1 cellular context compared by ENCODE assay signal in genomic region chr10:43606323-43607198, GRCh38.
TF ChIP-seq lines count a peak whose summit lies in the region.

ZNF485 (plus strand) TSS chr10:43606438; CDS start chr10:43607051, 613 bp downstream.

TF ChIP-seq in HepG2, 621 proteins besides CTCF, POLR2A, EP300 and RAD21 (continued from another document and continues in another):
- TF ChIP-seq CEBPZ (IDR thresholded peaks at IDR 0.05; ENCODE audit: low read length) (no peak), ZHX1 (CRISPR knock-in tag; IDR thresholded peaks at IDR 0.05; ENCODE audit: low read depth) (no peak), MYC (CRISPR knock-in tag; IDR thresholded peaks at IDR 0.05; ENCODE audit: borderline replicate concordance) (peak; percentile 94), TRIM22 (IDR thresholded peaks at IDR 0.05) (no peak), ZNF576 (CRISPR knock-in tag; IDR thresholded peaks at IDR 0.05) (no peak), ZNF570 (CRISPR knock-in tag; IDR thresholded peaks at IDR 0.05; ENCODE audit: borderline replicate concordance) (no peak), FUBP1 (CRISPR knock-in tag; IDR thresholded peaks at IDR 0.05; ENCODE audit: borderline replicate concordance) (no peak), RBM22 (optimal IDR thresholded peaks at IDR 0.05; ENCODE audit: low read length) (no peak), ZNF773 (CRISPR knock-in tag; IDR thresholded peaks at IDR 0.05; ENCODE audit: borderline replicate concordance) (no peak), ZNF235 (CRISPR knock-in tag; IDR thresholded peaks at IDR 0.05; ENCODE audit: borderline replicate concordance) (no peak), DDIT3 (CRISPR knock-in tag; IDR thresholded peaks at IDR 0.05) (no peak), NFRKB (IDR thresholded peaks at IDR 0.05) (no peak), ZFP91 (CRISPR knock-in tag; IDR thresholded peaks at IDR 0.05; ENCODE audit: borderline replicate concordance) (peak; percentile 43; the same call in 1 of the 2 replicates), ZNF234 (CRISPR knock-in tag; conservative IDR thresholded peaks at IDR 0.05) (0 out of 2 replicates have a peak, but pooled peaks have one; percentile 69), KAT2B (IDR thresholded peaks at IDR 0.05; ENCODE audit: borderline replicate concordance, low read depth, low read length) (no peak), ZNF687 (CRISPR knock-in tag; IDR thresholded peaks at IDR 0.05) (peak; percentile 89), CCAR2 (optimal IDR thresholded peaks at IDR 0.05; ENCODE audit: low read depth, low read length) (no peak), MAFF (IDR thresholded peaks at IDR 0.05; ENCODE audit: low read depth, low read length) (no peak), KDM5A (IDR thresholded peaks at IDR 0.05; ENCODE audit: borderline replicate concordance, low read length) (no peak), NRL (CRISPR knock-in tag; IDR thresholded peaks at IDR 0.05; ENCODE audit: borderline replicate concordance) (0 out of 2 replicates have a peak, but pooled peaks have one; percentile 55), ZBTB4 (CRISPR knock-in tag; IDR thresholded peaks at IDR 0.05; ENCODE audit: borderline replicate concordance) (no peak), BCLAF1 (IDR thresholded peaks at IDR 0.05) (no peak), ZFY (CRISPR knock-in tag; IDR thresholded peaks at IDR 0.05) (peak; percentile 55; the same call in 1 of the 2 replicates), GRHL1 (CRISPR knock-in tag; conservative IDR thresholded peaks at IDR 0.05) (no peak), THYN1 (CRISPR knock-in tag; IDR thresholded peaks at IDR 0.05; ENCODE audit: borderline replicate concordance, low read depth) (no peak), CAMTA2 (CRISPR knock-in tag; IDR thresholded peaks at IDR 0.05; ENCODE audit: borderline replicate concordance) (no peak), KDM1A (CRISPR knock-in tag; IDR thresholded peaks at IDR 0.05) (no peak)
